1 cellular context compared by ENCODE assay signal in the genomic region with DNA sequence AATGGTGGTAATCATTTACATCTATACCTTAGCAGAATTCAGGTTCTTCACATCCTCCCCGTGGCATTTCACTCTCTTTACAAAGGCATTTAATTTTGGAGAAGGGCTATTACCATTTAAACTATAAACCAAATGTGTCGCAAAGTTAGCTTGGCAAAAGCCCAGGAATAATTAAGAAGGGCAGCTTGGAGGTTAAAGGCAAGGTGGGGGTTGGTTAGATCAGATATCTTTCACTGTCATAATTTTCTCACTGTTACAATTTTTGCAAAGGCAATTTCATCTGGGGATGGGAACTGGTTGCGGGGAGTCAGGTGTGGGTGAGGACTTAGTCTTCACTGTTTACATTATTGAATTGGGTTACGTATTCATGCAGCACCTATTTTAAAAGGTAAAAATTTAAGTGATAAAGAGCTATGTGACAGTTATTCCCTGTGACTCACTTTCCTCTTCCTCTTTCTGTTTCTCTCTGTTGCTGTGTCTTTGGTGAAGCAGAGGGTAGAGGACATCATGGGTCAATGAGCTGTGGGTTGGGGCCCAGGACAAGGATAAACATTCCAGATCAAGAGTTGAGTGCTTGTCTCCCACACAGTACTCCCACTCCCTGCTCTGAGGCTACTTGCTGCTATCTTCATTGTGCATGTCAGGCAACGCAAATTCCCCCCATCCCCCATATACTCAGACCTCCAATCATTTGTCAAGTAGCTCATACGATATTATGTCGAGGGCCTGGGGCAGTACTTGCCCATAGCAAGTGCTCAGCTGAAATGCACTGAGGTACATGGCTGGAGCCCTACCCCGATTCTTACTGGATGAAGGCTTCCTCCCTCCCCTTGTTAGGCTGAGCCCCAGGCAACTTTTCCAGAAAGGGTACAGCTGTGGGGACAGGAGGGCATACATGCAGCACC.
TF ChIP-seq lines count a peak whose summit lies in the region.

No MANE protein-coding gene starts in this region.

TF ChIP-seq in GM23338, 12 proteins besides CTCF, POLR2A, EP300 and RAD21 (continued from another document):
- TF ChIP-seq, protein P1, sequence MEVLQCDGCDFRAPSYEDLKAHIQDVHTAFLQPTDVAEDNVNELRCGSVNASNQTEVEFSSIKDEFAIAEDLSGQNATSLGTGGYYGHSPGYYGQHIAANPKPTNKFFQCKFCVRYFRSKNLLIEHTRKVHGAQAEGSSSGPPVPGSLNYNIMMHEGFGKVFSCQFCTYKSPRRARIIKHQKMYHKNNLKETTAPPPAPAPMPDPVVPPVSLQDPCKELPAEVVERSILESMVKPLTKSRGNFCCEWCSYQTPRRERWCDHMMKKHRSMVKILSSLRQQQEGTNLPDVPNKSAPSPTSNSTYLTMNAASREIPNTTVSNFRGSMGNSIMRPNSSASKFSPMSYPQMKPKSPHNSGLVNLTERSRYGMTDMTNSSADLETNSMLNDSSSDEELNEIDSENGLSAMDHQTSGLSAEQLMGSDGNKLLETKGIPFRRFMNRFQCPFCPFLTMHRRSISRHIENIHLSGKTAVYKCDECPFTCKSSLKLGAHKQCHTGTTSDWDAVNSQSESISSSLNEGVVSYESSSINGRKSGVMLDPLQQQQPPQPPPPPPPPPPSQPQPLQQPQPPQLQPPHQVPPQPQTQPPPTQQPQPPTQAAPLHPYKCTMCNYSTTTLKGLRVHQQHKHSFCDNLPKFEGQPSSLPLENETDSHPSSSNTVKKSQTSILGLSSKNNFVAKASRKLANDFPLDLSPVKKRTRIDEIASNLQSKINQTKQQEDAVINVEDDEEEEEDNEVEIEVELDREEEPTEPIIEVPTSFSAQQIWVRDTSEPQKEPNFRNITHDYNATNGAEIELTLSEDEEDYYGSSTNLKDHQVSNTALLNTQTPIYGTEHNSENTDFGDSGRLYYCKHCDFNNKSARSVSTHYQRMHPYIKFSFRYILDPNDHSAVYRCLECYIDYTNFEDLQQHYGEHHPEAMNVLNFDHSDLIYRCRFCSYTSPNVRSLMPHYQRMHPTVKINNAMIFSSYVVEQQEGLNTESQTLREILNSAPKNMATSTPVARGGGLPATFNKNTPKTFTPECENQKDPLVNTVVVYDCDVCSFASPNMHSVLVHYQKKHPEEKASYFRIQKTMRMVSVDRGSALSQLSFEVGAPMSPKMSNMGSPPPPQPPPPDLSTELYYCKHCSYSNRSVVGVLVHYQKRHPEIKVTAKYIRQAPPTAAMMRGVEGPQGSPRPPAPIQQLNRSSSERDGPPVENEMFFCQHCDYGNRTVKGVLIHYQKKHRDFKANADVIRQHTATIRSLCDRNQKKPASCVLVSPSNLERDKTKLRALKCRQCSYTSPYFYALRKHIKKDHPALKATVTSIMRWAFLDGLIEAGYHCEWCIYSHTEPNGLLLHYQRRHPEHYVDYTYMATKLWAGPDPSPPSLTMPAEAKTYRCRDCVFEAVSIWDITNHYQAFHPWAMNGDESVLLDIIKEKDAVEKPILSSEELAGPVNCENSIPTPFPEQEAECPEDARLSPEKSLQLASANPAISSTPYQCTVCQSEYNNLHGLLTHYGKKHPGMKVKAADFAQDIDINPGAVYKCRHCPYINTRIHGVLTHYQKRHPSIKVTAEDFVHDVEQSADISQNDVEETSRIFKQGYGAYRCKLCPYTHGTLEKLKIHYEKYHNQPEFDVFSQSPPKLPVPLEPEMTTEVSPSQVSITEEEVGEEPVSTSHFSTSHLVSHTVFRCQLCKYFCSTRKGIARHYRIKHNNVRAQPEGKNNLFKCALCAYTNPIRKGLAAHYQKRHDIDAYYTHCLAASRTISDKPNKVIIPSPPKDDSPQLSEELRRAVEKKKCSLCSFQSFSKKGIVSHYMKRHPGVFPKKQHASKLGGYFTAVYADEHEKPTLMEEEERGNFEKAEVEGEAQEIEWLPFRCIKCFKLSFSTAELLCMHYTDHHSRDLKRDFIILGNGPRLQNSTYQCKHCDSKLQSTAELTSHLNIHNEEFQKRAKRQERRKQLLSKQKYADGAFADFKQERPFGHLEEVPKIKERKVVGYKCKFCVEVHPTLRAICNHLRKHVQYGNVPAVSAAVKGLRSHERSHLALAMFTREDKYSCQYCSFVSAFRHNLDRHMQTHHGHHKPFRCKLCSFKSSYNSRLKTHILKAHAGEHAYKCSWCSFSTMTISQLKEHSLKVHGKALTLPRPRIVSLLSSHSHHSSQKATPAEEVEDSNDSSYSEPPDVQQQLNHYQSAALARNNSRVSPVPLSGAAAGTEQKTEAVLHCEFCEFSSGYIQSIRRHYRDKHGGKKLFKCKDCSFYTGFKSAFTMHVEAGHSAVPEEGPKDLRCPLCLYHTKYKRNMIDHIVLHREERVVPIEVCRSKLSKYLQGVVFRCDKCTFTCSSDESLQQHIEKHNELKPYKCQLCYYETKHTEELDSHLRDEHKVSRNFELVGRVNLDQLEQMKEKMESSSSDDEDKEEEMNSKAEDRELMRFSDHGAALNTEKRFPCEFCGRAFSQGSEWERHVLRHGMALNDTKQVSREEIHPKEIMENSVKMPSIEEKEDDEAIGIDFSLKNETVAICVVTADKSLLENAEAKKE (CRISPR knock-in tag; IDR thresholded peaks at IDR 0.05), result no peak
- TF ChIP-seq JUNB (IDR thresholded peaks at IDR 0.05; ENCODE audit: unreplicated experiment) (no peak), STAT1 (IDR thresholded peaks at IDR 0.05; ENCODE audit: unreplicated experiment) (no peak), EZH2phosphoT487 (IDR thresholded peaks at IDR 0.05; ENCODE audit: unreplicated experiment) (no peak), EZH2 (IDR thresholded peaks at IDR 0.05; ENCODE audit: low read depth, unreplicated experiment) (no peak), CREB1 (CRISPR knock-in tag; IDR thresholded peaks at IDR 0.05; ENCODE audit: low read depth) (no peak)
- TF ChIP-seq, protein P2, sequence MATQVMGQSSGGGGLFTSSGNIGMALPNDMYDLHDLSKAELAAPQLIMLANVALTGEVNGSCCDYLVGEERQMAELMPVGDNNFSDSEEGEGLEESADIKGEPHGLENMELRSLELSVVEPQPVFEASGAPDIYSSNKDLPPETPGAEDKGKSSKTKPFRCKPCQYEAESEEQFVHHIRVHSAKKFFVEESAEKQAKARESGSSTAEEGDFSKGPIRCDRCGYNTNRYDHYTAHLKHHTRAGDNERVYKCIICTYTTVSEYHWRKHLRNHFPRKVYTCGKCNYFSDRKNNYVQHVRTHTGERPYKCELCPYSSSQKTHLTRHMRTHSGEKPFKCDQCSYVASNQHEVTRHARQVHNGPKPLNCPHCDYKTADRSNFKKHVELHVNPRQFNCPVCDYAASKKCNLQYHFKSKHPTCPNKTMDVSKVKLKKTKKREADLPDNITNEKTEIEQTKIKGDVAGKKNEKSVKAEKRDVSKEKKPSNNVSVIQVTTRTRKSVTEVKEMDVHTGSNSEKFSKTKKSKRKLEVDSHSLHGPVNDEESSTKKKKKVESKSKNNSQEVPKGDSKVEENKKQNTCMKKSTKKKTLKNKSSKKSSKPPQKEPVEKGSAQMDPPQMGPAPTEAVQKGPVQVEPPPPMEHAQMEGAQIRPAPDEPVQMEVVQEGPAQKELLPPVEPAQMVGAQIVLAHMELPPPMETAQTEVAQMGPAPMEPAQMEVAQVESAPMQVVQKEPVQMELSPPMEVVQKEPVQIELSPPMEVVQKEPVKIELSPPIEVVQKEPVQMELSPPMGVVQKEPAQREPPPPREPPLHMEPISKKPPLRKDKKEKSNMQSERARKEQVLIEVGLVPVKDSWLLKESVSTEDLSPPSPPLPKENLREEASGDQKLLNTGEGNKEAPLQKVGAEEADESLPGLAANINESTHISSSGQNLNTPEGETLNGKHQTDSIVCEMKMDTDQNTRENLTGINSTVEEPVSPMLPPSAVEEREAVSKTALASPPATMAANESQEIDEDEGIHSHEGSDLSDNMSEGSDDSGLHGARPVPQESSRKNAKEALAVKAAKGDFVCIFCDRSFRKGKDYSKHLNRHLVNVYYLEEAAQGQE (IDR thresholded peaks at IDR 0.05; ENCODE audit: unreplicated experiment), result no peak
